6 cellular contexts compared by ENCODE assay signal in the genomic region with DNA sequence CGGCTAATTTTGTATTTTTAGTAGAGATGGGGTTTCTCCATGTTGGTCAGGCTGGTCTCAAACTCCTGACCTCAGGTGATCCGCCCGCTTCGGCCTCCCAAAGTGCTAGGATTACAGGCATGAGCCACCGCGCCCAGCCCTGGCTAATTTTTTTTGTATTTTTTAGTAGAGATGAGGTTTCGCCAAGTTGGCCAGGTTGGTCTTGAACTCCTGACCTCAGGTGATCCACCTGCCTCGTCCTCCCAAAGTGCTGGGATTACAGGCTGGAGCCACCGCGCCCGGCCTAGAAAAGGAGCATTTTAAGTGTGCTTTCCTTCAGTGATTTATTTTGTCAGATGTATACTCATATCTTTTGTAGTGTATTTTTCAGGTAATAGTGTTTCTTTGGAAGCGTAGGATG. TPM values are rescaled to one million over a fixed set of nuclear protein-coding genes. Genes with fewer than 3 reads are reported as not detected.
DNase-seq lines count a peak whose midpoint lies in the region; ATAC-seq and TF ChIP-seq lines count a peak whose summit lies in the region.
"Not testable (repeated sequence)": the region's sequence is repeated elsewhere in the genome, so short reads cannot be mapped to it uniquely, and the experiment has no call there.

No MANE protein-coding gene starts in this region.

- H3K4me3 Mint-ChIP-seq in activated CD4-positive, alpha-beta memory T cell treated with anti-CD3 and anti-CD28 coated beads for 36 hours; stimulated activated naive CD8-positive, alpha-beta T cell treated with anti-CD3 and anti-CD28 coated beads, Interleukin-15, amount 100 ng/mL, for 72 hours: not testable (repeated sequence)

- ATAC-seq in stimulated activated naive CD8-positive, alpha-beta T cell treated with anti-CD3 and anti-CD28 coated beads, Interleukin-15, amount 100 ng/mL, for 72 hours, result not testable (repeated sequence)

- not testable (repeated sequence) for H4K91ac ChIP-seq in trophoblast cell (ENCODE audit: low read depth, low read length)

- WGBS in esophagus muscularis mucosa, result 93% methylated on average over 12 of the region's 12 CpGs
- no CpG with 5 or more reads among the region's 12 CpGs for WGBS in trophoblast cell (ENCODE audit: extremely low coverage, insufficient coverage, insufficient read length)

- TF ChIP-seq CTCF in C4-2B (conservative IDR thresholded peaks at IDR 0.05); Peyer's patch (IDR thresholded peaks at IDR 0.05); esophagus muscularis mucosa (IDR thresholded peaks at IDR 0.05): not testable (repeated sequence)

- not testable (repeated sequence) for H4K12ac ChIP-seq in trophoblast cell (ENCODE audit: low read depth, low read length)

- peak in 2 of 3 donors; percentile 10 to 19 for DNase-seq in Peyer's patch
- peak; percentile 7 for DNase-seq in activated CD4-positive, alpha-beta memory T cell treated with anti-CD3 and anti-CD28 coated beads for 36 hours
- not testable (repeated sequence) for DNase-seq in esophagus muscularis mucosa (ENCODE audit: extremely low spot score); trophoblast cell; stimulated activated naive CD8-positive, alpha-beta T cell treated with anti-CD3 and anti-CD28 coated beads, Interleukin-15, amount 100 ng/mL, for 72 hours

- H3K4me2 ChIP-seq in trophoblast cell (ENCODE audit: low read length), result not testable (repeated sequence)

- H3K14ac ChIP-seq in trophoblast cell (ENCODE audit: low read length), result not testable (repeated sequence)

- not testable (repeated sequence) for H3K9me3 ChIP-seq in Peyer's patch; esophagus muscularis mucosa; trophoblast cell (ENCODE audit: insufficient read depth, low read depth, low read length)

- H3K27ac ChIP-seq in C4-2B (peak overlapping the region; percentile 15), esophagus muscularis mucosa (replicated peaks in 1 of 4) (peak overlapping the region; percentile 41 to 62 (median 46))
- not testable (repeated sequence) for H3K27ac ChIP-seq in Peyer's patch; trophoblast cell (ENCODE audit: low read depth, low read length)

- not testable (repeated sequence) for H3K27ac Mint-ChIP-seq in activated CD4-positive, alpha-beta memory T cell treated with anti-CD3 and anti-CD28 coated beads for 36 hours
- peak overlapping the region; percentile 6 to 33 for H3K27ac Mint-ChIP-seq in stimulated activated naive CD8-positive, alpha-beta T cell treated with anti-CD3 and anti-CD28 coated beads, Interleukin-15, amount 100 ng/mL, for 72 hours

- H3K18ac ChIP-seq in trophoblast cell (ENCODE audit: low read length), result not testable (repeated sequence)

- not testable (repeated sequence) for H3K4me3 ChIP-seq in Peyer's patch; esophagus muscularis mucosa; trophoblast cell (ENCODE audit: low read depth, low read length)

- H3K79me1 ChIP-seq in trophoblast cell (ENCODE audit: low read length), result not testable (repeated sequence)

- H3K36me3 ChIP-seq in Peyer's patch (peaks cover 0 to 52% (median 0%) of the 10 kb centered on the region in 3 donors), esophagus muscularis mucosa (peaks cover 7 to 53% (median 39%) of the 10 kb centered on the region in 4 donors), trophoblast cell (ENCODE audit: control insufficient read depth in 1 of 2, insufficient read depth in 2 of 2, low read length in 2 of 2) (peaks cover 30 to 32% of the 10 kb centered on the region in 2 experiments)

- peaks cover 31% of the 10 kb centered on the region for H3K36me3 Mint-ChIP-seq in activated CD4-positive, alpha-beta memory T cell treated with anti-CD3 and anti-CD28 coated beads for 36 hours

- TF ChIP-seq POLR2A in Peyer's patch (IDR thresholded peaks at IDR 0.05); esophagus muscularis mucosa (IDR thresholded peaks at IDR 0.05; ENCODE audit: low read depth): not testable (repeated sequence)

- POLR2A ChIA-PET in activated CD4-positive, alpha-beta memory T cell treated with anti-CD3 and anti-CD28 coated beads for 36 hours (lab: Charles Lee), result not testable (repeated sequence)

- H3K9ac ChIP-seq in trophoblast cell (ENCODE audit: low read length), result not testable (repeated sequence)

- not testable (repeated sequence) for H2BK12ac ChIP-seq in trophoblast cell (ENCODE audit: low read length)

- H2BK120ac ChIP-seq in trophoblast cell (ENCODE audit: insufficient read depth, low read length, poor library complexity), result not testable (repeated sequence)

- H3K27me3 ChIP-seq in Peyer's patch; esophagus muscularis mucosa; trophoblast cell (ENCODE audit: insufficient read depth, low read length): not testable (repeated sequence)

- H3K27me3 Mint-ChIP-seq in activated CD4-positive, alpha-beta memory T cell treated with anti-CD3 and anti-CD28 coated beads for 36 hours; stimulated activated naive CD8-positive, alpha-beta T cell treated with anti-CD3 and anti-CD28 coated beads, Interleukin-15, amount 100 ng/mL, for 72 hours: not testable (repeated sequence)

- peaks cover 51% of the 10 kb centered on the region for H3K4me1 Mint-ChIP-seq in activated CD4-positive, alpha-beta memory T cell treated with anti-CD3 and anti-CD28 coated beads for 36 hours (ENCODE audit: low read depth)
- peaks cover 50% of the 10 kb centered on the region for H3K4me1 Mint-ChIP-seq in stimulated activated naive CD8-positive, alpha-beta T cell treated with anti-CD3 and anti-CD28 coated beads, Interleukin-15, amount 100 ng/mL, for 72 hours

- not testable (repeated sequence) for H4K8ac ChIP-seq in trophoblast cell (ENCODE audit: low read depth, low read length)

- TF ChIP-seq EP300 in esophagus muscularis mucosa (IDR thresholded peaks at IDR 0.05), result not testable (repeated sequence)

- CTCF ChIA-PET in activated CD4-positive, alpha-beta memory T cell treated with anti-CD3 and anti-CD28 coated beads for 36 hours (lab: Charles Lee), result not testable (repeated sequence)

- H2BK5ac ChIP-seq in trophoblast cell (ENCODE audit: low read depth, low read length, poor library complexity), result not testable (repeated sequence)

- H2AFZ ChIP-seq in trophoblast cell (ENCODE audit: insufficient read depth, low read length, poor library complexity), result not testable (repeated sequence)

- intact Hi-C loops in activated CD4-positive, alpha-beta memory T cell treated with anti-CD3 and anti-CD28 coated beads for 36 hours (cut with micrococcal nuclease); esophagus muscularis mucosa (cut with DNase I): not testable (repeated sequence)

- H3K4me1 ChIP-seq in Peyer's patch (peaks cover 0 to 34% (median 6%) of the 10 kb centered on the region in 4 donors), esophagus muscularis mucosa (peaks cover 81 to 99% (median 99%) of the 10 kb centered on the region in 4 donors)
- not testable (repeated sequence) for H3K4me1 ChIP-seq in trophoblast cell (ENCODE audit: control insufficient read depth in 1 of 2, insufficient read depth in 2 of 2, low read length in 2 of 2)

- peaks cover 30% of the 10 kb centered on the region for H3K79me2 ChIP-seq in trophoblast cell (ENCODE audit: control insufficient read depth, insufficient read depth, low read length, poor library complexity)

- H3K9me3 Mint-ChIP-seq in activated CD4-positive, alpha-beta memory T cell treated with anti-CD3 and anti-CD28 coated beads for 36 hours; stimulated activated naive CD8-positive, alpha-beta T cell treated with anti-CD3 and anti-CD28 coated beads, Interleukin-15, amount 100 ng/mL, for 72 hours: not testable (repeated sequence)

- H2AK5ac ChIP-seq in trophoblast cell (ENCODE audit: low read length), result not testable (repeated sequence)

- not testable (repeated sequence) for H3K23ac ChIP-seq in trophoblast cell (ENCODE audit: low read length)

- H3K4ac ChIP-seq in trophoblast cell (ENCODE audit: low read depth, low read length), result peak overlapping the region; percentile 84

RNA-seq across cellular contexts. Expression of gene THRAP3, which starts 6.0 kb away (rescaled TPM):
- total RNA-seq in Peyer's patch (10 to 100 TPM; 49.5 to 99.0 (median 64.4) TPM), esophagus muscularis mucosa (100 to 1,000 TPM in 2 of 4 donors, 10 to 100 TPM in 2; 90.3 to 116 (median 104) TPM)
- 100 to 1,000 TPM; 135 to 138 TPM for total RNA-seq in activated CD4-positive, alpha-beta memory T cell treated with anti-CD3 and anti-CD28 coated beads for 36 hours
- polyA plus RNA-seq in trophoblast cell (2013), result 95.1 and 102 TPM in 2 replicates
